Comparison of ENCODE assay signal across 19 cellular contexts in the genomic region with DNA sequence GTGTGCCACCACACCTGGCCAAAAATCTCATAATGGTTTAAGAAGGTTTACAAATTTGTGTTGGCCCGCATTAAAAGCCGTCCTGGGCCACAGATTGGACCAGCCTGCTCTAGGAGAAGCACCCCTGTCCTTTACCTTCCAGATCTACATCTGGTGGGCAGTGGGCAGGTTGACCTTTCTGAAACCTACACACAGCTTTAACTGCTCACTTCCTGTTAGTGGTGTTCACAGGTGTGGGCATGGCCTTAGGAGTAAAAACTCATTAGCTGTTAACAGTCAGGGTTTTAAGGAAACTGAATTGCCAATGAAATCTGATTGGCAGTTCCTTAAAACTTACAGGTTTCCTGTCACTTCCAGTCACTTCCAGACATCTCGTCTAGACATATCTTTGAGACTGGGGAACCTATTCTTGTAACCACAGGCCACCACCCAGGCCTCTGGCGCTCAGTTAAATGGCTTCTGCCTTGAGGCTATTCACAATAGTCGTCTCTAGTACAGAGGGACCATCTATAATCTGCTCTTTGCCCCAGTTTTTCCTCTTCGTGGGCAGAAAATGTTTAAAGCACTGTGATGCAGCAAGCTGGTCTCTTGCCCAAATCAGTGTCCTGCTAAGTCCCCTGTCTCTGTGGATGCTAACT. TPM values are rescaled to one million over a fixed set of nuclear protein-coding genes. Genes with fewer than 3 reads are reported as not detected.
"Had no signal": no experiment of that assay in that cellular context is flagged by ENCODE, and none has a peak within 500 bp of the region (broad histone marks: within the 10 kb centered on the region; RNA-seq: fewer than 3 reads in every experiment).

No MANE protein-coding gene starts in this region.

- H3K9me3 ChIP-seq: pancreas had no signal

- H3K4me3 ChIP-seq: adrenal gland, left ventricle myocardium inferior, pancreas, psoas muscle, right atrium auricular region, transverse colon, vagina had no signal

- H3K27ac ChIP-seq: adrenal gland, foreskin keratinocyte, left ventricle myocardium inferior, neutrophil, pancreas, psoas muscle, right atrium auricular region, transverse colon, vagina had no signal

- H3K27me3 ChIP-seq: adrenal gland, foreskin keratinocyte, neutrophil, pancreas, right atrium auricular region, transverse colon, vagina had no signal

- H3K4me1 ChIP-seq: adrenal gland, foreskin keratinocyte, left ventricle myocardium inferior, pancreas, psoas muscle, right atrium auricular region, transverse colon, vagina had no signal

- ATAC-seq: foreskin keratinocyte had no signal

- H3K36me3 ChIP-seq: adrenal gland, left ventricle myocardium inferior, neutrophil, pancreas, right atrium auricular region, transverse colon, vagina had no signal

RNA-seq across cellular contexts. Expression of gene GNGT2, which starts 29.3 kb away (rescaled TPM):
- total RNA-seq: astrocyte, foreskin keratinocyte had no signal
- polyA plus RNA-seq: foreskin keratinocyte had no signal

RNA-seq across cellular contexts. Expression of gene ABI3, which starts 29.4 kb away (rescaled TPM):
- total RNA-seq: foreskin keratinocyte had no signal
- polyA plus RNA-seq: foreskin keratinocyte had no signal

RNA-seq across cellular contexts. Expression of gene B4GALNT2, which starts 48.5 kb away (rescaled TPM):
- total RNA-seq: activated CD8-positive, alpha-beta memory T cell treated with anti-CD3 and anti-CD28 coated beads for 36 hours; activated T-cell treated with anti-CD3 and anti-CD28 coated beads, Interleukin-2, amount 50 U/mL, for 4 hours; activated T-helper 2 cell treated with anti-CD3 and anti-CD28 coated beads, Interferon-gamma antibody, Interleukin-2, Interleukin-4, amounts not matched to agents 10 μg/mL and 5 μg/mL and 100 μg/mL, durations not matched to agents 14 hours and 24 hours and 36 hours; astrocyte; dermis microvascular lymphatic vessel endothelial cell; glomerular endothelial cell; left ventricle myocardium inferior; lung microvascular endothelial cell; natural killer cell treated with Interleukin-12 subunit alpha and Interleukin-12 subunit beta and Interleukin-15 and Interleukin-18, amount 100 ng/mL, for 72 hours; right atrium auricular region; T-helper 2 cell treated with Interferon-gamma antibody and Interleukin-4, amounts not matched to agents 100 ng/mL and 5 ng/mL, for 36 hours; vagina had no signal
- polyA plus RNA-seq: pancreas had no signal

RNA-seq across cellular contexts. Expression of gene PHOSPHO1, which starts 49.5 kb away (rescaled TPM):
- total RNA-seq: activated CD8-positive, alpha-beta memory T cell treated with anti-CD3 and anti-CD28 coated beads for 36 hours; activated T-helper 2 cell treated with anti-CD3 and anti-CD28 coated beads, Interferon-gamma antibody, Interleukin-2, Interleukin-4, amounts not matched to agents 10 μg/mL and 5 μg/mL and 100 μg/mL, durations not matched to agents 14 hours and 24 hours and 36 hours; glomerular endothelial cell; kidney epithelial cell; lung microvascular endothelial cell; natural killer cell treated with Interleukin-12 subunit alpha and Interleukin-12 subunit beta and Interleukin-15 and Interleukin-18, amount 100 ng/mL, for 72 hours; T-helper 2 cell treated with Interferon-gamma antibody and Interleukin-4, amounts not matched to agents 100 ng/mL and 5 ng/mL, for 36 hours; transverse colon; vagina had no signal
